In the genomic region with DNA sequence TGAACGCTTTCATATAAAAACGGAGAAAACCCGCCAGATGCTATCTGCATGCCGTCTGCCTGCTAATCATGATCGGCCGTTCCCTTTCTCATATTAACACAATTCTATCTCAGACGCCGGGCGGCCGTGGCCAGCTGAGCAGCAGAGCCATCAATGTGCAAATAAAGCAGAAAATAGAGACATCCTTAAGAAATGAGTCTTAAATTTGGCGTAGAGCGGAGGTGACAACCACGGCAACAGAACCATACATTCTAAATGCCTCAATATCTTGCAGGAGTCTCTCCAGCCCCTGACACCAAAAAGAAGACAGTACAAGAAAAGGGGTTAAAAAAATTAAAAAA, we compare ENCODE assay signal across 2 cellular contexts.
TF ChIP-seq lines count a peak whose summit lies in the region.

No MANE protein-coding gene starts in this region.

TF ChIP-seq in SK-N-SH, 30 proteins besides CTCF, POLR2A, EP300 and RAD21 (continued from another document):
- TF ChIP-seq, protein P1, sequence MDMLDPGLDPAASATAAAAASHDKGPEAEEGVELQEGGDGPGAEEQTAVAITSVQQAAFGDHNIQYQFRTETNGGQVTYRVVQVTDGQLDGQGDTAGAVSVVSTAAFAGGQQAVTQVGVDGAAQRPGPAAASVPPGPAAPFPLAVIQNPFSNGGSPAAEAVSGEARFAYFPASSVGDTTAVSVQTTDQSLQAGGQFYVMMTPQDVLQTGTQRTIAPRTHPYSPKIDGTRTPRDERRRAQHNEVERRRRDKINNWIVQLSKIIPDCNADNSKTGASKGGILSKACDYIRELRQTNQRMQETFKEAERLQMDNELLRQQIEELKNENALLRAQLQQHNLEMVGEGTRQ (IDR thresholded peaks at IDR 0.05; ENCODE audit: borderline replicate concordance, low read depth, low read length): no peak
- TF ChIP-seq ZBTB33 (IDR thresholded peaks at IDR 0.05; ENCODE audit: borderline replicate concordance, low read depth) (no peak), RCOR1 (IDR thresholded peaks at IDR 0.05; ENCODE audit: low read length) (no peak), TCF12 (IDR thresholded peaks at IDR 0.05) (no peak), REST (IDR thresholded peaks at IDR 0.05; ENCODE audit: low read depth, low read length) (no peak), SMC3 (IDR thresholded peaks at IDR 0.05; ENCODE audit: low read depth, low read length) (no peak), YY1 (IDR thresholded peaks at IDR 0.05; ENCODE audit: low read depth) (no peak), POLR2AphosphoS5 (IDR thresholded peaks at IDR 0.05; ENCODE audit: low read depth, low read length) (no peak), TAF1 (IDR thresholded peaks at IDR 0.05; ENCODE audit: borderline replicate concordance, low read depth, low read length) (0 out of 2 replicates have a peak, but pooled peaks have one; percentile 3), SIN3A (IDR thresholded peaks at IDR 0.05; ENCODE audit: borderline replicate concordance, low read depth, low read length) (peak; percentile 45; the same call in 1 of the 2 replicates), TEAD4 (IDR thresholded peaks at IDR 0.05; ENCODE audit: borderline replicate concordance, insufficient read depth) (no peak), RXRA (IDR thresholded peaks at IDR 0.05; ENCODE audit: borderline replicate concordance, low read depth) (no peak)
- TF ChIP-seq, protein P2, sequence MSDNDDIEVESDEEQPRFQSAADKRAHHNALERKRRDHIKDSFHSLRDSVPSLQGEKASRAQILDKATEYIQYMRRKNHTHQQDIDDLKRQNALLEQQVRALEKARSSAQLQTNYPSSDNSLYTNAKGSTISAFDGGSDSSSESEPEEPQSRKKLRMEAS (IDR thresholded peaks at IDR 0.05; ENCODE audit: low read depth): no peak
- TF ChIP-seq, protein P3, sequence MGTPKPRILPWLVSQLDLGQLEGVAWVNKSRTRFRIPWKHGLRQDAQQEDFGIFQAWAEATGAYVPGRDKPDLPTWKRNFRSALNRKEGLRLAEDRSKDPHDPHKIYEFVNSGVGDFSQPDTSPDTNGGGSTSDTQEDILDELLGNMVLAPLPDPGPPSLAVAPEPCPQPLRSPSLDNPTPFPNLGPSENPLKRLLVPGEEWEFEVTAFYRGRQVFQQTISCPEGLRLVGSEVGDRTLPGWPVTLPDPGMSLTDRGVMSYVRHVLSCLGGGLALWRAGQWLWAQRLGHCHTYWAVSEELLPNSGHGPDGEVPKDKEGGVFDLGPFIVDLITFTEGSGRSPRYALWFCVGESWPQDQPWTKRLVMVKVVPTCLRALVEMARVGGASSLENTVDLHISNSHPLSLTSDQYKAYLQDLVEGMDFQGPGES (IDR thresholded peaks at IDR 0.05; ENCODE audit: low read depth, low read length): no peak

TF ChIP-seq in SK-N-SH treated with all-trans-retinoic acid at 6 μM for 48 hours, 23 proteins besides CTCF, POLR2A, EP300 and RAD21 (continued from another document):
- TF ChIP-seq, protein P4, sequence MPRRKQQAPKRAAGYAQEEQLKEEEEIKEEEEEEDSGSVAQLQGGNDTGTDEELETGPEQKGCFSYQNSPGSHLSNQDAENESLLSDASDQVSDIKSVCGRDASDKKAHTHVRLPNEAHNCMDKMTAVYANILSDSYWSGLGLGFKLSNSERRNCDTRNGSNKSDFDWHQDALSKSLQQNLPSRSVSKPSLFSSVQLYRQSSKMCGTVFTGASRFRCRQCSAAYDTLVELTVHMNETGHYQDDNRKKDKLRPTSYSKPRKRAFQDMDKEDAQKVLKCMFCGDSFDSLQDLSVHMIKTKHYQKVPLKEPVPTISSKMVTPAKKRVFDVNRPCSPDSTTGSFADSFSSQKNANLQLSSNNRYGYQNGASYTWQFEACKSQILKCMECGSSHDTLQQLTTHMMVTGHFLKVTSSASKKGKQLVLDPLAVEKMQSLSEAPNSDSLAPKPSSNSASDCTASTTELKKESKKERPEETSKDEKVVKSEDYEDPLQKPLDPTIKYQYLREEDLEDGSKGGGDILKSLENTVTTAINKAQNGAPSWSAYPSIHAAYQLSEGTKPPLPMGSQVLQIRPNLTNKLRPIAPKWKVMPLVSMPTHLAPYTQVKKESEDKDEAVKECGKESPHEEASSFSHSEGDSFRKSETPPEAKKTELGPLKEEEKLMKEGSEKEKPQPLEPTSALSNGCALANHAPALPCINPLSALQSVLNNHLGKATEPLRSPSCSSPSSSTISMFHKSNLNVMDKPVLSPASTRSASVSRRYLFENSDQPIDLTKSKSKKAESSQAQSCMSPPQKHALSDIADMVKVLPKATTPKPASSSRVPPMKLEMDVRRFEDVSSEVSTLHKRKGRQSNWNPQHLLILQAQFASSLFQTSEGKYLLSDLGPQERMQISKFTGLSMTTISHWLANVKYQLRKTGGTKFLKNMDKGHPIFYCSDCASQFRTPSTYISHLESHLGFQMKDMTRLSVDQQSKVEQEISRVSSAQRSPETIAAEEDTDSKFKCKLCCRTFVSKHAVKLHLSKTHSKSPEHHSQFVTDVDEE (CRISPR knock-in tag; IDR thresholded peaks at IDR 0.05): no peak
- TF ChIP-seq PPARA (CRISPR knock-in tag; IDR thresholded peaks at IDR 0.05; ENCODE audit: borderline replicate concordance): no peak
